ENCODE assay signal across 1 cellular context in genomic region chr12:128969480-128970055, GRCh38.
A peak's percentile ranks its signal among the peaks of the same experiment; 100 is the strongest.
TF ChIP-seq lines count a peak whose summit lies in the region.

No MANE protein-coding gene starts in this region.

TF ChIP-seq in H1, 55 proteins besides CTCF, POLR2A, EP300 and RAD21 (continued from another document):
- TF ChIP-seq ATF2 (IDR thresholded peaks at IDR 0.05; ENCODE audit: low read length): no peak
- peak; percentile 44; the same call in 1 of the 2 replicates for TF ChIP-seq E2F6 (IDR thresholded peaks at IDR 0.05)
- TF ChIP-seq ASH2L (IDR thresholded peaks at IDR 0.05; ENCODE audit: low read length): peak; percentile 77
- peak; percentile 52; the same call in 1 of the 2 replicates for TF ChIP-seq CREB1 (IDR thresholded peaks at IDR 0.05)
